8 cellular contexts compared by ENCODE assay signal in the genomic region with DNA sequence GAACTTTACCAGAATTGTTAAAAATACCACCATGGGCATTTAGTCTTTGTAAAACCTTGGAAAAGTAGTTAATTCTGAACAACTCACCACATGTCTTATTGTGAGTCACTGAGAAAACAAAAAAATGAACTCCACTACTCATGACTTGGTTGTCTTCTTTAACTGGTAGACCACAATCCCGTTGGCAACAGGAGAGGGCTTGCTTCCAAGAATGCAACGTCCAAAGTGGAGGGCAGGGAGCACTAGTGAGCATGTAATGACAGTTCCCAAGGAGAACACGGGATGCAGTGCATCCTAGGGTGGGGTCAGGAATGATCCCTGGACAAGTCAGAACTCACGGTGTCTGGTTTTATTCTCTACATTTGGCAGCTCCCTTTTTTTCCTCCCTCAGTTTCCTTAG. TPM values are rescaled to one million over a fixed set of nuclear protein-coding genes. Genes with fewer than 3 reads are reported as not detected.
DNase-seq lines count a peak whose midpoint lies in the region; ATAC-seq and TF ChIP-seq lines count a peak whose summit lies in the region.

No MANE protein-coding gene starts in this region.

- H2BK120ac ChIP-seq in mesenchymal stem cell (ENCODE audit: low read depth, low read length) = no peak overlapping the region

- peak overlapping the region; percentile 73 for H3K9ac ChIP-seq in mesenchymal stem cell (ENCODE audit: low read length)

- no peak overlapping the region for H3K4me2 ChIP-seq in mesenchymal stem cell (ENCODE audit: low read length, poor library complexity, severe bottlenecking)

- CTCF ChIA-PET in Calu3 (lab: Charles Lee) = interaction anchor here (0.6 to 2.1 kb wide), 3 partner anchors 15 to 710 kb away, joined by 3 to 22 read pairs (median 3); partner anchors contain the start of gene HMCN1

- H2AFZ ChIP-seq in mesenchymal stem cell (ENCODE audit: low read depth, low read length) = peak overlapping the region; percentile 29

- H3K9me3 Mint-ChIP-seq in Calu3 (ENCODE audit: low read depth, unreplicated experiment) = no peaks in the 10 kb centered on the region
- no peaks in the 10 kb centered on the region for H3K9me3 Mint-ChIP-seq in activated T-cell treated with anti-CD3 and anti-CD28 coated beads, Interleukin-2, amount 50 U/mL, for 72 hours

- WGBS in mesenchymal stem cell = 19% methylated on average over 3 of the region's 4 CpGs

- no peak overlapping the region for H3K27ac Mint-ChIP-seq in Calu3 (ENCODE audit: unreplicated experiment)
- no peak overlapping the region for H3K27ac Mint-ChIP-seq in activated T-cell treated with anti-CD3 and anti-CD28 coated beads, Interleukin-2, amount 50 U/mL, for 72 hours

- no peak overlapping the region for H3K14ac ChIP-seq in mesenchymal stem cell (ENCODE audit: low read length in 2 of 2)

- H4K8ac ChIP-seq in mesenchymal stem cell (ENCODE audit: low read length) = peak overlapping the region; percentile 5

- intact Hi-C loops in Calu3 (cut with micrococcal nuclease; ENCODE audit: unreplicated experiment) = no loop called here

- peaks cover 2% of the 10 kb centered on the region for H3K4me1 ChIP-seq in mesenchymal stem cell (ENCODE audit: control insufficient read depth, insufficient read depth, low read depth, low read length)

- ATAC-seq in activated T-cell treated with anti-CD3 and anti-CD28 coated beads, Interleukin-2, amount 50 U/mL, for 72 hours (replicated peaks in 1 of 2) = no peak

- no TSS peak for BruUV-seq in Calu3 (replicated peaks; lab: Mats Ljungman, UMichigan)

- H3K4me3 ChIP-seq in MG63 (no peak overlapping the region), choroid plexus epithelial cell (ENCODE audit: low read depth, low read length) (no peak overlapping the region), mesenchymal stem cell (ENCODE audit: insufficient read depth in 1 of 2, low read depth in 1 of 2, low read length in 2 of 2) (no peak overlapping the region)

- H2BK12ac ChIP-seq in mesenchymal stem cell (ENCODE audit: low read length in 2 of 2) = no peak overlapping the region

- H3K4me1 Mint-ChIP-seq in Calu3 (ENCODE audit: low read depth, unreplicated experiment) = peaks cover 8% of the 10 kb centered on the region
- H3K4me1 Mint-ChIP-seq in activated T-cell treated with anti-CD3 and anti-CD28 coated beads, Interleukin-2, amount 50 U/mL, for 72 hours (ENCODE audit: low read depth) = no peaks in the 10 kb centered on the region

- no peak overlapping the region for H2BK15ac ChIP-seq in mesenchymal stem cell (ENCODE audit: low read depth, poor library complexity, severe bottlenecking)

- no peak overlapping the region for H4K91ac ChIP-seq in mesenchymal stem cell (ENCODE audit: low read length)

- H3K36me3 Mint-ChIP-seq in Calu3 (ENCODE audit: insufficient read depth, unreplicated experiment) = no peaks in the 10 kb centered on the region
- no peaks in the 10 kb centered on the region for H3K36me3 Mint-ChIP-seq in activated T-cell treated with anti-CD3 and anti-CD28 coated beads, Interleukin-2, amount 50 U/mL, for 72 hours (ENCODE audit: insufficient read depth in 2 of 2)

- no peak overlapping the region for H3K23ac ChIP-seq in mesenchymal stem cell (ENCODE audit: low read length in 2 of 2)

- H3K27me3 ChIP-seq in MG63 (no peaks in the 10 kb centered on the region), mesenchymal stem cell (ENCODE audit: control insufficient read depth in 1 of 2, insufficient read depth in 1 of 2, low read length in 2 of 2) (no peaks in the 10 kb centered on the region)

- H3K79me1 ChIP-seq in mesenchymal stem cell (replicated peaks; ENCODE audit: low read length, poor library complexity, severe bottlenecking) = no peaks in the 10 kb centered on the region

- H2AK5ac ChIP-seq in mesenchymal stem cell (ENCODE audit: low read length, severe bottlenecking) = no peak overlapping the region

- DNase-seq in Calu3 = peak; percentile 44
- peak; percentile 96 for DNase-seq in MG63
- DNase-seq in choroid plexus epithelial cell (ENCODE audit: low read depth) = peak; percentile 85
- DNase-seq in mesenchymal stem cell = peak; percentile 58
- DNase-seq in T-helper 9 cell = no peak
- DNase-seq in GM19238 (ENCODE audit: insufficient read length, low spot score) = no peak
- no peak for DNase-seq in caudate nucleus (lab: John Stamatoyannopoulos, UW)
- no peak for DNase-seq in activated T-cell treated with anti-CD3 and anti-CD28 coated beads, Interleukin-2, amount 50 U/mL, for 72 hours

- H3K27ac ChIP-seq in mesenchymal stem cell (ENCODE audit: low read length, poor library complexity, severe bottlenecking) = peak overlapping the region; percentile 69
- no peak overlapping the region for H3K27ac ChIP-seq in caudate nucleus (ENCODE audit: low read depth, low read length)

- H3K27me3 Mint-ChIP-seq in Calu3 (ENCODE audit: unreplicated experiment) = no peaks in the 10 kb centered on the region
- peaks cover 7% of the 10 kb centered on the region for H3K27me3 Mint-ChIP-seq in activated T-cell treated with anti-CD3 and anti-CD28 coated beads, Interleukin-2, amount 50 U/mL, for 72 hours (ENCODE audit: low read depth)

- H2BK5ac ChIP-seq in mesenchymal stem cell (ENCODE audit: low read depth, low read length, poor library complexity, severe bottlenecking) = no peak overlapping the region

- H3K4me3 Mint-ChIP-seq in Calu3 (ENCODE audit: low read depth, unreplicated experiment) = no peak overlapping the region
- H3K4me3 Mint-ChIP-seq in activated T-cell treated with anti-CD3 and anti-CD28 coated beads, Interleukin-2, amount 50 U/mL, for 72 hours = no peak overlapping the region

- H3K4ac ChIP-seq in mesenchymal stem cell (ENCODE audit: low read depth in 1 of 2, low read length in 2 of 2) = no peak overlapping the region

- no peak for TF ChIP-seq CTCF in Calu3 (IDR thresholded peaks at IDR 0.05; ENCODE audit: unreplicated experiment)
- peak; percentile 51 for TF ChIP-seq CTCF in choroid plexus epithelial cell (conservative IDR thresholded peaks at IDR 0.05; ENCODE audit: low read depth, low read length)

- H3K36me3 ChIP-seq in MG63 (no peaks in the 10 kb centered on the region), mesenchymal stem cell (ENCODE audit: control insufficient read depth in 1 of 2, insufficient read depth in 2 of 2, low read depth in 1 of 2, low read length in 2 of 2) (no peaks in the 10 kb centered on the region)

- no peak overlapping the region for H3K18ac ChIP-seq in mesenchymal stem cell (ENCODE audit: low read depth in 1 of 2, low read length in 2 of 2)

- H3K9me3 ChIP-seq in MG63 (no peaks in the 10 kb centered on the region), mesenchymal stem cell (ENCODE audit: control insufficient read depth, low read length) (no peaks in the 10 kb centered on the region)

RNA-seq across cellular contexts. Expression of gene HMCN1, which starts 15.2 kb away (rescaled TPM):
- 0.02 and 0.05 TPM in 2 replicates for total RNA-seq in Calu3 (2022)
- total RNA-seq in MG63 (2014; rRNA removed; shearing (Covaris generic); ENCODE audit: low replicate concordance) = under 0.01 TPM in 1 of 2 replicates, not detected in the other
- 5.3 TPM for polyA plus RNA-seq in mesenchymal stem cell (2013, experiment 1 of 2)
- polyA plus RNA-seq in mesenchymal stem cell (2013, experiment 2 of 2) = 5.1 TPM
- total RNA-seq in activated T-cell treated with anti-CD3 and anti-CD28 coated beads, Interleukin-2, amount 50 U/mL, for 72 hours = under 1 TPM; 0.05 to 0.12 TPM

Comparison
In these comparisons a context has a peak if more than half of its experiments do, and no peak if none do; other contexts are left out.
1. DNase-seq: peak in Calu3 (single experiment), MG63 (single experiment), choroid plexus epithelial cell (single experiment) and mesenchymal stem cell (single experiment); none in T-helper 9 cell (single experiment), GM19238 (single experiment), caudate nucleus (0 of 61) and activated T-cell treated with anti-CD3 and anti-CD28 coated beads, Interleukin-2, amount 50 U/mL, for 72 hours (0 of 2).